ENCODE assay signal across 1 cellular context in genomic region chr22:37658133-37659065, GRCh38.
TF ChIP-seq lines count a peak whose summit lies in the region.

Gene PDXP (plus strand): TSS chr22:37658723. CDS start chr22:37658783, 60 bp downstream.

TF ChIP-seq in HepG2, 621 proteins besides CTCF, POLR2A, EP300 and RAD21 (continued from another document and continues in another):
- TF ChIP-seq ATF2 (CRISPR knock-in tag; IDR thresholded peaks at IDR 0.05) (no peak), MZF1 (CRISPR knock-in tag; IDR thresholded peaks at IDR 0.05; ENCODE audit: borderline replicate concordance) (no peak), LRRFIP1 (CRISPR knock-in tag; conservative IDR thresholded peaks at IDR 0.05) (no peak), GATAD1 (CRISPR knock-in tag; IDR thresholded peaks at IDR 0.05) (peak; percentile 62), TFE3 (CRISPR knock-in tag; IDR thresholded peaks at IDR 0.05) (no peak; the same call in 1 of the 2 replicates), CREM (IDR thresholded peaks at IDR 0.05) (peak; percentile 93), CREM (CRISPR knock-in tag; IDR thresholded peaks at IDR 0.05) (no peak), POGK (CRISPR knock-in tag; conservative IDR thresholded peaks at IDR 0.05) (0 out of 2 replicates have a peak, but pooled peaks have one; percentile 41), TEAD3 (CRISPR knock-in tag; optimal IDR thresholded peaks at IDR 0.05; ENCODE audit: borderline replicate concordance) (peak; percentile 2), RFX1 (IDR thresholded peaks at IDR 0.05) (peak; percentile 19; the same call in 1 of the 2 replicates), PPARG (CRISPR knock-in tag; conservative IDR thresholded peaks at IDR 0.05) (peak; percentile 9; the same call in 1 of the 2 replicates), ZNF232 (CRISPR knock-in tag; IDR thresholded peaks at IDR 0.05; ENCODE audit: borderline replicate concordance) (0 out of 2 replicates have a peak, but pooled peaks have one; percentile 60), ZFP36L2 (CRISPR knock-in tag; IDR thresholded peaks at IDR 0.05) (no peak), ZNF792 (CRISPR knock-in tag; IDR thresholded peaks at IDR 0.05) (no peak), ARID4A (CRISPR knock-in tag; IDR thresholded peaks at IDR 0.05; ENCODE audit: borderline replicate concordance) (peak; percentile 67; the same call in 1 of the 2 replicates), ZBTB1 (CRISPR knock-in tag; IDR thresholded peaks at IDR 0.05; ENCODE audit: borderline replicate concordance) (no peak), JUN (CRISPR knock-in tag; IDR thresholded peaks at IDR 0.05) (no peak), MXD1 (CRISPR knock-in tag; IDR thresholded peaks at IDR 0.05) (0 out of 2 replicates have a peak, but pooled peaks have one; percentile 50), NFYB (CRISPR knock-in tag; IDR thresholded peaks at IDR 0.05) (peak; percentile 96), TFDP2 (CRISPR knock-in tag; IDR thresholded peaks at IDR 0.05) (peak; percentile 91), ZNF766 (CRISPR knock-in tag; IDR thresholded peaks at IDR 0.05; ENCODE audit: borderline replicate concordance) (no peak), ZNF547 (CRISPR knock-in tag; IDR thresholded peaks at IDR 0.05) (0 out of 2 replicates have a peak, but pooled peaks have one; percentile 14), KLF15 (CRISPR knock-in tag; IDR thresholded peaks at IDR 0.05; ENCODE audit: borderline replicate concordance) (no peak), NR2C2 (CRISPR knock-in tag; IDR thresholded peaks at IDR 0.05; ENCODE audit: borderline replicate concordance) (0 out of 2 replicates have a peak, but pooled peaks have one; percentile 38), ZNF761 (CRISPR knock-in tag; conservative IDR thresholded peaks at IDR 0.05) (peak; percentile 20; the same call in 1 of the 2 replicates), ZNF629 (CRISPR knock-in tag; conservative IDR thresholded peaks at IDR 0.05) (no peak), NFYC (CRISPR knock-in tag; IDR thresholded peaks at IDR 0.05) (peak; percentile 94), MYC (CRISPR knock-in tag; IDR thresholded peaks at IDR 0.05; ENCODE audit: borderline replicate concordance) (peak; percentile 41), ZSCAN29 (CRISPR knock-in tag; conservative IDR thresholded peaks at IDR 0.05) (0 out of 2 replicates have a peak, but pooled peaks have one; percentile 24), EHMT2 (IDR thresholded peaks at IDR 0.05; ENCODE audit: borderline replicate concordance, low read depth, low read length) (no peak), HDAC1 (CRISPR knock-in tag; IDR thresholded peaks at IDR 0.05) (peak; percentile 41), MIER3 (CRISPR knock-in tag; IDR thresholded peaks at IDR 0.05; ENCODE audit: borderline replicate concordance) (peak; percentile 6; the same call in 1 of the 2 replicates), ELF4 (CRISPR knock-in tag; IDR thresholded peaks at IDR 0.05; ENCODE audit: borderline replicate concordance) (no peak), PAX8 (CRISPR knock-in tag; IDR thresholded peaks at IDR 0.05; ENCODE audit: borderline replicate concordance) (peak; percentile 72; the same call in 1 of the 2 replicates), DBP (CRISPR knock-in tag; IDR thresholded peaks at IDR 0.05; ENCODE audit: not compliant biosample characterization) (no peak), ARID3A (IDR thresholded peaks at IDR 0.05; ENCODE audit: low read depth, low read length) (no peak), PHF20 (CRISPR knock-in tag; IDR thresholded peaks at IDR 0.05) (peak; percentile 51; the same call in 1 of the 2 replicates), BRD4 (CRISPR knock-in tag; IDR thresholded peaks at IDR 0.05) (0 out of 2 replicates have a peak, but pooled peaks have one; percentile 30), MNT (IDR thresholded peaks at IDR 0.05) (peak; percentile 18; the same call in 1 of the 2 replicates), ZSCAN20 (CRISPR knock-in tag; IDR thresholded peaks at IDR 0.05; ENCODE audit: borderline replicate concordance) (0 out of 2 replicates have a peak, but pooled peaks have one; percentile 30), E2F5 (CRISPR knock-in tag; conservative IDR thresholded peaks at IDR 0.05) (peak; percentile 84; the same call in 1 of the 2 replicates), RBM22 (optimal IDR thresholded peaks at IDR 0.05; ENCODE audit: low read length) (no peak), MTF2 (CRISPR knock-in tag; IDR thresholded peaks at IDR 0.05; ENCODE audit: borderline replicate concordance) (no peak)
